In the genomic region with DNA sequence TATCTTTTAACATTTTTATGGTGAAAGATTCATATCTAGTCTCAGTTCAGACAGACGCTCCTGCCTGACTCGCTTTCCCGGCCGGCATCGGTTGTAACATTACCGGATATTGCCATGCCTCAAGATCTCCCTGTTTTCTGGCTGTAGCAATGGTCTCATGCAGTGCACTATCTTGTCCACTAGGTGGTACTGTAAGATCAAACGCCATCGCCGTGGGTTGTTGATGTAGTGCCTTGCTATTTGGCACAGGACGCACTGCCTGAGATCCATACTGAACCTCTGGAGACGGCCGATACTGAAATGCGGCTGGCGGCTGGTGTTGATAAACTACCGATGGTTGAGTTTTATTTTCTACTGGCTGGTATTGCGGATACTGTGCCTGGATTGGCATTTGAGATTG, we compare ENCODE assay signal across 8 cellular contexts.
DNase-seq lines count a peak whose midpoint lies in the region; TF ChIP-seq lines count a peak whose summit lies in the region.
"Not testable (repeated sequence)": the region's sequence is repeated elsewhere in the genome, so short reads cannot be mapped to it uniquely, and the experiment has no call there.

No MANE protein-coding gene starts in this region.

- DNase-seq in MM.1S, result peak; percentile 45
- peak; percentile 59 for DNase-seq in activated T-cell treated with anti-CD3 and anti-CD28 coated beads, Interleukin-2, amount 50 U/mL, for 24 hours
- peak; percentile 32 for DNase-seq in effector CD4-positive, alpha-beta T cell
- peak; percentile 37 for DNase-seq in kidney tubule cell (ENCODE audit: low spot score)
- DNase-seq in retinal pigment epithelial cell (ENCODE audit: low read depth), result peak; percentile 4
- peak; percentile 53 for DNase-seq in superior temporal gyrus (ENCODE audit: extremely low spot score)

- H4K20me1 ChIP-seq in DOHH2 (ENCODE audit: control insufficient read depth, insufficient read depth, low read depth, low read length); MM.1S (ENCODE audit: insufficient read depth, low read length); SU-DHL-6 (ENCODE audit: low read depth, low read length): not testable (repeated sequence)

- H3K27me3 Mint-ChIP-seq in activated T-cell treated with anti-CD3 and anti-CD28 coated beads, Interleukin-2, amount 50 U/mL, for 24 hours, result peaks cover 14% of the 10 kb centered on the region

- not testable (repeated sequence) for H3K4me1 ChIP-seq in DOHH2 (ENCODE audit: control insufficient read depth, low read length); MM.1S (ENCODE audit: low read length)

- not testable (repeated sequence) for H3K27ac Mint-ChIP-seq in activated T-cell treated with anti-CD3 and anti-CD28 coated beads, Interleukin-2, amount 50 U/mL, for 24 hours

- not testable (repeated sequence) for H3K9ac ChIP-seq in MM.1S (ENCODE audit: low read length); SU-DHL-6 (ENCODE audit: low read length)

- not testable (repeated sequence) for H3K9me3 Mint-ChIP-seq in activated T-cell treated with anti-CD3 and anti-CD28 coated beads, Interleukin-2, amount 50 U/mL, for 24 hours

- H3K36me3 Mint-ChIP-seq in activated T-cell treated with anti-CD3 and anti-CD28 coated beads, Interleukin-2, amount 50 U/mL, for 24 hours (ENCODE audit: low read depth), result not testable (repeated sequence)

- peak overlapping the region; percentile 31 for H3K4me3 Mint-ChIP-seq in activated T-cell treated with anti-CD3 and anti-CD28 coated beads, Interleukin-2, amount 50 U/mL, for 24 hours

- not testable (repeated sequence) for H3K79me2 ChIP-seq in DOHH2 (ENCODE audit: control insufficient read depth, low read length); MM.1S (ENCODE audit: low read length); SU-DHL-6 (ENCODE audit: insufficient read depth, low read length)

- not testable (repeated sequence) for H3F3A ChIP-seq in DOHH2 (ENCODE audit: control insufficient read depth, insufficient read depth); MM.1S (ENCODE audit: insufficient read depth, low read length); SU-DHL-6 (ENCODE audit: insufficient read depth)

- not testable (repeated sequence) for H3K27ac ChIP-seq in DOHH2 (ENCODE audit: low read depth, low read length); MM.1S (ENCODE audit: low read length); SU-DHL-6 (ENCODE audit: low read depth, low read length)

- H3K4me1 Mint-ChIP-seq in activated T-cell treated with anti-CD3 and anti-CD28 coated beads, Interleukin-2, amount 50 U/mL, for 24 hours (ENCODE audit: low read depth), result not testable (repeated sequence)

- H3K4me3 ChIP-seq in DOHH2 (ENCODE audit: low read length); SU-DHL-6 (ENCODE audit: insufficient read depth, low read length, poor library complexity, severe bottlenecking); retinal pigment epithelial cell (ENCODE audit: low read length): not testable (repeated sequence)
- H3K4me3 ChIP-seq in MM.1S (ENCODE audit: low read length), result peak overlapping the region; percentile 31; the same call in 1 of the 2 replicates

- H3K36me3 ChIP-seq in DOHH2 (ENCODE audit: control insufficient read depth, low read length); MM.1S (replicated peaks; ENCODE audit: insufficient read depth, low read length); SU-DHL-6 (ENCODE audit: low read length): not testable (repeated sequence)

- TF ChIP-seq CTCF in DOHH2 (IDR thresholded peaks at IDR 0.05; ENCODE audit: low read depth, low read length, poor library complexity, severe bottlenecking) (peak; percentile 58), MM.1S (IDR thresholded peaks at IDR 0.05; ENCODE audit: low read length) (peak; percentile 61), SU-DHL-6 (IDR thresholded peaks at IDR 0.05; ENCODE audit: insufficient read depth, low read length, poor library complexity, severe bottlenecking) (peak; percentile 48), retinal pigment epithelial cell (conservative IDR thresholded peaks at IDR 0.05; ENCODE audit: low read depth, low read length) (peak; percentile 62)

- H3K27me3 ChIP-seq in DOHH2 (ENCODE audit: control insufficient read depth, low read length); MM.1S (replicated peaks; ENCODE audit: insufficient read depth, low read length); SU-DHL-6 (ENCODE audit: low read length): not testable (repeated sequence)

- H3K4me2 ChIP-seq in DOHH2 (ENCODE audit: low read length); SU-DHL-6 (ENCODE audit: low read depth, low read length, poor library complexity, severe bottlenecking): not testable (repeated sequence)
- H3K4me2 ChIP-seq in MM.1S (ENCODE audit: low read depth, low read length), result peak overlapping the region; percentile 41; the same call in 1 of the 2 replicates

- H2AFZ ChIP-seq in MM.1S (ENCODE audit: low read length); SU-DHL-6 (ENCODE audit: low read depth, low read length, severe bottlenecking): not testable (repeated sequence)

- H3K9me2 ChIP-seq in DOHH2 (replicated peaks; ENCODE audit: control insufficient read depth, low read length); MM.1S (replicated peaks; ENCODE audit: insufficient read depth, low read length); SU-DHL-6 (replicated peaks; ENCODE audit: insufficient read depth, low read length): not testable (repeated sequence)

- not testable (repeated sequence) for H3K9me3 ChIP-seq in DOHH2 (ENCODE audit: control insufficient read depth, insufficient read depth, low read length); MM.1S (replicated peaks; ENCODE audit: insufficient read depth, low read length); SU-DHL-6 (ENCODE audit: insufficient read depth, low read length)

Comparison
In these comparisons a context has a peak if more than half of its experiments do, and no peak if none do; other contexts are left out.
1. DNase-seq: peak in every context shown above with its lines; median percentile 59 in activated T-cell treated with anti-CD3 and anti-CD28 coated beads, Interleukin-2, amount 50 U/mL, for 24 hours; 53 in superior temporal gyrus; 45 in MM.1S; 37 in kidney tubule cell; 32 in effector CD4-positive, alpha-beta T cell; 4 in retinal pigment epithelial cell.